19 cellular contexts compared by ENCODE assay signal in genomic region chr21:44516828-44517174, GRCh38. TPM values are rescaled to one million over a fixed set of nuclear protein-coding genes. Genes with fewer than 3 reads are reported as not detected.
"Had no signal": no experiment of that assay in that cellular context is flagged by ENCODE, and none has a peak within 500 bp of the region (broad histone marks: within the 10 kb centered on the region; RNA-seq: fewer than 3 reads in every experiment).

No MANE protein-coding gene starts in this region.

- H3K36me3 ChIP-seq: ascending aorta, heart right ventricle, left lung, pancreas, transverse colon had no signal

- FAIRE-seq: endothelial cell of umbilical vein, frontal cortex, islet of Langerhans, pancreas had no signal

- H3K9me3 Mint-ChIP-seq: activated naive CD8-positive, alpha-beta T cell treated with anti-CD3 and anti-CD28 coated beads, Interleukin-2, amount 50 U/mL, for 24 hours; activated T-cell treated with anti-CD3 and anti-CD28 coated beads, Interleukin-2, amount 50 U/mL, for 4 hours; stimulated activated memory B cell treated with anti-CD40 and anti-IgM and Interleukin-4, amounts not matched to agents 10 μg/mL and 1 μg/mL and 100 μg/mL, for 72 hours had no signal

- H3K4me1 Mint-ChIP-seq: activated CD8-positive, alpha-beta memory T cell treated with anti-CD3 and anti-CD28 coated beads, Interleukin-2, amount 10 ng/mL, durations not matched to agents 7 days and 5 days; activated naive CD8-positive, alpha-beta T cell treated with anti-CD3 and anti-CD28 coated beads, Interleukin-2, amount 50 U/mL, for 24 hours; stimulated activated memory B cell treated with anti-CD40 and anti-IgM and Interleukin-4, amounts not matched to agents 10 μg/mL and 1 μg/mL and 100 μg/mL, for 72 hours had no signal

- H3K27ac Mint-ChIP-seq: activated CD8-positive, alpha-beta memory T cell treated with anti-CD3 and anti-CD28 coated beads, Interleukin-2, amount 10 ng/mL, durations not matched to agents 7 days and 5 days; activated naive CD8-positive, alpha-beta T cell treated with anti-CD3 and anti-CD28 coated beads, Interleukin-2, amount 50 U/mL, for 24 hours; stimulated activated memory B cell treated with anti-CD40 and anti-IgM and Interleukin-4, amounts not matched to agents 10 μg/mL and 1 μg/mL and 100 μg/mL, for 72 hours had no signal

- H3K4me3 Mint-ChIP-seq: activated CD8-positive, alpha-beta memory T cell treated with anti-CD3 and anti-CD28 coated beads, Interleukin-2, amount 10 ng/mL, durations not matched to agents 7 days and 5 days; activated naive CD8-positive, alpha-beta T cell treated with anti-CD3 and anti-CD28 coated beads, Interleukin-2, amount 50 U/mL, for 24 hours; activated T-cell treated with anti-CD3 and anti-CD28 coated beads, Interleukin-2, amount 50 U/mL, for 4 hours; stimulated activated memory B cell treated with anti-CD40 and anti-IgM and Interleukin-4, amounts not matched to agents 10 μg/mL and 1 μg/mL and 100 μg/mL, for 72 hours had no signal

- H3K27me3 Mint-ChIP-seq: activated CD8-positive, alpha-beta memory T cell treated with anti-CD3 and anti-CD28 coated beads, Interleukin-2, amount 10 ng/mL, durations not matched to agents 7 days and 5 days; activated naive CD8-positive, alpha-beta T cell treated with anti-CD3 and anti-CD28 coated beads, Interleukin-2, amount 50 U/mL, for 24 hours had no signal

- H3K4me3 ChIP-seq: ascending aorta, heart right ventricle, left lung, skin epidermis, transverse colon had no signal

- DNase-seq: activated CD4-positive, alpha-beta T cell treated with anti-CD3 and anti-CD28 coated beads, Interleukin-2, amount 50 U/mL, for 4 hours; activated CD8-positive, alpha-beta memory T cell treated with anti-CD3 and anti-CD28 coated beads, Interleukin-2, amount 10 ng/mL, durations not matched to agents 7 days and 5 days; activated gamma-delta T cell treated with Interleukin-2 at 50 U/mL for 16 hours; activated naive CD8-positive, alpha-beta T cell treated with anti-CD3 and anti-CD28 coated beads, Interleukin-2, amount 50 U/mL, for 24 hours; activated T-cell treated with anti-CD3 and anti-CD28 coated beads, Interleukin-2, amount 50 U/mL, for 4 hours; mesenchymal stem cell; transverse colon had no signal

- H3K36me3 Mint-ChIP-seq: activated CD8-positive, alpha-beta memory T cell treated with anti-CD3 and anti-CD28 coated beads, Interleukin-2, amount 10 ng/mL, durations not matched to agents 7 days and 5 days; stimulated activated memory B cell treated with anti-CD40 and anti-IgM and Interleukin-4, amounts not matched to agents 10 μg/mL and 1 μg/mL and 100 μg/mL, for 72 hours had no signal

- ATAC-seq: heart right ventricle; left lung; stimulated activated memory B cell treated with anti-CD40 and anti-IgM and Interleukin-4, amounts not matched to agents 10 μg/mL and 1 μg/mL and 100 μg/mL, for 72 hours had no signal

- H3K9me3 ChIP-seq: ascending aorta, heart right ventricle, pancreas, transverse colon had no signal

- H3K27me3 ChIP-seq: ascending aorta, pancreas, transverse colon had no signal

- H3K27ac ChIP-seq: ascending aorta, heart right ventricle, left lung, pancreas, skin epidermis, transverse colon had no signal

- H3K4me1 ChIP-seq: ascending aorta, heart right ventricle, left lung, pancreas, transverse colon had no signal

RNA-seq across cellular contexts. Expression of gene KRTAP10-1, which starts 23.2 kb away (rescaled TPM):
- total RNA-seq: activated CD8-positive, alpha-beta memory T cell treated with anti-CD3 and anti-CD28 coated beads, Interleukin-2, amount 10 ng/mL, durations not matched to agents 7 days and 5 days; activated T-cell treated with anti-CD3 and anti-CD28 coated beads, Interleukin-2, amount 50 U/mL, for 4 hours; ascending aorta; bronchial epithelial cell; endothelial cell of umbilical vein; frontal cortex; heart right ventricle; left lung; pancreas; renal cortical epithelial cell; transverse colon had no signal
- polyA plus RNA-seq: endothelial cell of umbilical vein, heart right ventricle, neural cell, pancreas had no signal

RNA-seq across cellular contexts. Expression of gene KRTAP10-2, which starts 34.5 kb away (rescaled TPM):
- total RNA-seq: activated CD8-positive, alpha-beta memory T cell treated with anti-CD3 and anti-CD28 coated beads, Interleukin-2, amount 10 ng/mL, durations not matched to agents 7 days and 5 days; activated T-cell treated with anti-CD3 and anti-CD28 coated beads, Interleukin-2, amount 50 U/mL, for 4 hours; ascending aorta; bronchial epithelial cell; endothelial cell of umbilical vein; frontal cortex; heart right ventricle; pancreas; renal cortical epithelial cell; transverse colon had no signal
- polyA plus RNA-seq: endothelial cell of umbilical vein, heart right ventricle, neural cell, pancreas had no signal

RNA-seq across cellular contexts. Expression of gene KRTAP10-3, which starts 41.8 kb away (rescaled TPM):
- total RNA-seq: activated CD8-positive, alpha-beta memory T cell treated with anti-CD3 and anti-CD28 coated beads, Interleukin-2, amount 10 ng/mL, durations not matched to agents 7 days and 5 days; activated T-cell treated with anti-CD3 and anti-CD28 coated beads, Interleukin-2, amount 50 U/mL, for 4 hours; ascending aorta; bronchial epithelial cell; endothelial cell of umbilical vein; frontal cortex; heart right ventricle; left lung; pancreas; renal cortical epithelial cell; transverse colon had no signal
- polyA plus RNA-seq: endothelial cell of umbilical vein, heart right ventricle, neural cell, pancreas had no signal

RNA-seq across cellular contexts. Expression of gene KRTAP10-4, which starts 56.7 kb away (rescaled TPM):
- total RNA-seq: activated CD8-positive, alpha-beta memory T cell treated with anti-CD3 and anti-CD28 coated beads, Interleukin-2, amount 10 ng/mL, durations not matched to agents 7 days and 5 days; activated T-cell treated with anti-CD3 and anti-CD28 coated beads, Interleukin-2, amount 50 U/mL, for 4 hours; ascending aorta; bronchial epithelial cell; endothelial cell of umbilical vein; frontal cortex; heart right ventricle; left lung; pancreas; renal cortical epithelial cell; transverse colon had no signal
- polyA plus RNA-seq: endothelial cell of umbilical vein, heart right ventricle, neural cell, pancreas had no signal
